8 cellular contexts compared by ENCODE assay signal in genomic region chr3:184315871-184316661, GRCh38. TPM values are rescaled to one million over a fixed set of nuclear protein-coding genes. Genes with fewer than 3 reads are reported as not detected.
A peak's percentile ranks its signal among the peaks of the same experiment; 100 is the strongest.
DNase-seq lines count a peak whose midpoint lies in the region; ATAC-seq and TF ChIP-seq lines count a peak whose summit lies in the region.

No MANE protein-coding gene starts in this region.

- H3K4me3 ChIP-seq in NB4 (ENCODE audit: low read depth, low read length) (peak overlapping the region; percentile 98), choroid plexus epithelial cell (ENCODE audit: low read depth, low read length) (peak overlapping the region; percentile 89)
- peak overlapping the region; percentile 73 for H3K4me3 ChIP-seq in naive thymus-derived CD4-positive, alpha-beta T cell (ENCODE audit: low read length)

- ATAC-seq in CD4-positive, alpha-beta T cell (ENCODE audit: poor library complexity) = no peak
- ATAC-seq in naive thymus-derived CD4-positive, alpha-beta T cell = no peak
- ATAC-seq in HG03432 (IDR thresholded peaks at IDR 0.05; ENCODE audit: unreplicated experiment) = no peak
- ATAC-seq in GM18873 (IDR thresholded peaks at IDR 0.05; ENCODE audit: low FRiP score, unreplicated experiment) = no peak
- ATAC-seq in HG03108 (IDR thresholded peaks at IDR 0.05; ENCODE audit: unreplicated experiment) = no peak

- no peak for TF ChIP-seq POLR2A in NB4 (IDR thresholded peaks at IDR 0.05; ENCODE audit: extremely low read depth, insufficient read length)

- TF ChIP-seq CTCF in CD4-positive, alpha-beta T cell (IDR thresholded peaks at IDR 0.05) = no peak
- TF ChIP-seq CTCF in NB4 (IDR thresholded peaks at IDR 0.05; ENCODE audit: low read depth, low read length) = no peak
- TF ChIP-seq CTCF in choroid plexus epithelial cell (conservative IDR thresholded peaks at IDR 0.05; ENCODE audit: low read depth, low read length) = no peak

- no peaks in the 10 kb centered on the region for H3K27me3 Mint-ChIP-seq in CD4-positive, alpha-beta T cell
- no peaks in the 10 kb centered on the region for H3K27me3 Mint-ChIP-seq in naive thymus-derived CD4-positive, alpha-beta T cell

- intact Hi-C loops in CD4-positive, alpha-beta T cell (cut with DNase I, micrococcal nuclease) = loop anchor here in 1 of 2 experiments (5.0 kb wide), 2 partner anchors 129 to 299 kb away; partner anchors contain the start of genes ABCC5 and ABCF3
- intact Hi-C loops in naive thymus-derived CD4-positive, alpha-beta T cell (cut with micrococcal nuclease) = loop anchor here in 1 of 2 donors (1.0 kb wide), 1 partner anchor 181 kb away; the partner anchor contains the start of gene EIF2B5

- peak overlapping the region; percentile 84 for H3K27ac ChIP-seq in CD4-positive, alpha-beta T cell (ENCODE audit: low read depth, low read length)
- H3K27ac ChIP-seq in naive thymus-derived CD4-positive, alpha-beta T cell (ENCODE audit: low read depth, low read length) = peak overlapping the region; percentile 93

- H3K36me3 Mint-ChIP-seq in CD4-positive, alpha-beta T cell (ENCODE audit: low read depth) = peaks cover 44% of the 10 kb centered on the region
- peaks cover 5 to 13% (median 9%) of the 10 kb centered on the region in 5 donors for H3K36me3 Mint-ChIP-seq in naive thymus-derived CD4-positive, alpha-beta T cell

- H3K9me3 Mint-ChIP-seq in CD4-positive, alpha-beta T cell = no peaks in the 10 kb centered on the region
- no peaks in the 10 kb centered on the region for H3K9me3 Mint-ChIP-seq in naive thymus-derived CD4-positive, alpha-beta T cell

- no peaks in the 10 kb centered on the region for H3K27me3 ChIP-seq in CD4-positive, alpha-beta T cell (ENCODE audit: control insufficient read depth, insufficient read depth, low read length)
- H3K27me3 ChIP-seq in naive thymus-derived CD4-positive, alpha-beta T cell (ENCODE audit: control insufficient read depth in 2 of 2, insufficient read depth in 2 of 2, low read length in 2 of 2) = no peaks in the 10 kb centered on the region

- peaks cover 0 to 17% of the 10 kb centered on the region in 2 donors for H3K4me1 ChIP-seq in naive thymus-derived CD4-positive, alpha-beta T cell (ENCODE audit: control insufficient read depth in 2 of 2, insufficient read depth in 2 of 2, low read length in 2 of 2)

- no peaks in the 10 kb centered on the region for H3K9me3 ChIP-seq in CD4-positive, alpha-beta T cell (ENCODE audit: control insufficient read depth, low read length)
- no peaks in the 10 kb centered on the region for H3K9me3 ChIP-seq in naive thymus-derived CD4-positive, alpha-beta T cell (ENCODE audit: control insufficient read depth in 2 of 3, low read length in 3 of 3)

- H3K4me1 Mint-ChIP-seq in CD4-positive, alpha-beta T cell (ENCODE audit: low read depth) = peaks cover 31% of the 10 kb centered on the region
- H3K4me1 Mint-ChIP-seq in naive thymus-derived CD4-positive, alpha-beta T cell = peaks cover 20 to 35% (median 32%) of the 10 kb centered on the region in 7 donors

- peaks cover under 1 to 37% (median 16%) of the 10 kb centered on the region in 3 experiments for H3K36me3 ChIP-seq in naive thymus-derived CD4-positive, alpha-beta T cell (ENCODE audit: control insufficient read depth in 2 of 3, insufficient read depth in 3 of 3, low read length in 3 of 3)

- peak overlapping the region; percentile 94 for H3K4me3 Mint-ChIP-seq in CD4-positive, alpha-beta T cell
- peak overlapping the region; percentile 62 to 91 (median 81) for H3K4me3 Mint-ChIP-seq in naive thymus-derived CD4-positive, alpha-beta T cell

- POLR2A ChIA-PET in CD4-positive, alpha-beta T cell (lab: Charles Lee) = interaction anchor here (0.9 to 1.4 kb wide), 7 partner anchors 10 to 501 kb away, joined by 3 to 5 read pairs (median 3); partner anchors contain the start of genes ABCF3 and EIF2B5
- POLR2A ChIA-PET in naive thymus-derived CD4-positive, alpha-beta T cell (lab: Charles Lee) = interaction anchor here (0.7 to 1.5 kb wide), 2 partner anchors 14 to 21 kb away, joined by 3 to 4 read pairs; partner anchors contain the start of gene FAM131A

- CTCF ChIA-PET in CD4-positive, alpha-beta T cell (lab: Charles Lee) = no interaction called here
- CTCF ChIA-PET in naive thymus-derived CD4-positive, alpha-beta T cell (lab: Charles Lee) = interaction anchor here (0.6 kb wide), 1 partner anchor 586 kb away, joined by 3 read pairs; no protein-coding TSS in a partner anchor

- no peak for DNase-seq in CD4-positive, alpha-beta T cell
- DNase-seq in NB4 (ENCODE audit: low read depth) (no peak), choroid plexus epithelial cell (ENCODE audit: low read depth) (peak; percentile 47), pons (ENCODE audit: low spot score) (no peak)
- DNase-seq in naive thymus-derived CD4-positive, alpha-beta T cell = peak in 1 of 9 donors; percentile 17

- peak overlapping the region; percentile 95 for H3K27ac Mint-ChIP-seq in CD4-positive, alpha-beta T cell
- H3K27ac Mint-ChIP-seq in naive thymus-derived CD4-positive, alpha-beta T cell = peak overlapping the region; percentile 68 to 95 (median 86)

RNA-seq across cellular contexts. Expression of gene EIF4G1, which starts 1.7 kb away (rescaled TPM):
- 100 to 1,000 TPM; 211 to 217 TPM for total RNA-seq in CD4-positive, alpha-beta T cell
- total RNA-seq in naive thymus-derived CD4-positive, alpha-beta T cell = 100 to 1,000 TPM; 200 to 341 (median 256) TPM
- polyA plus RNA-seq in naive thymus-derived CD4-positive, alpha-beta T cell = 10 to 100 TPM; 19.1 to 59.1 TPM

RNA-seq across cellular contexts. Expression of gene PSMD2, which starts 17.0 kb away (rescaled TPM):
- total RNA-seq in CD4-positive, alpha-beta T cell = 100 to 1,000 TPM; 159 TPM
- total RNA-seq in naive thymus-derived CD4-positive, alpha-beta T cell = 100 to 1,000 TPM; 139 to 204 (median 149) TPM
- 100 to 1,000 TPM; 181 to 200 TPM for polyA plus RNA-seq in naive thymus-derived CD4-positive, alpha-beta T cell

RNA-seq across cellular contexts. Expression of gene FAM131A, which starts 21.3 kb away (rescaled TPM):
- total RNA-seq in CD4-positive, alpha-beta T cell = 10 to 100 TPM; 10.4 to 11.0 TPM
- 10 to 100 TPM in 3 of 5 experiments, 1 to 10 TPM in 2; 5.7 to 13.4 (median 10.3) TPM for total RNA-seq in naive thymus-derived CD4-positive, alpha-beta T cell
- 1 to 10 TPM; 2.2 to 2.5 TPM for polyA plus RNA-seq in naive thymus-derived CD4-positive, alpha-beta T cell

RNA-seq across cellular contexts. Expression of gene ECE2, which starts 40.2 kb away (rescaled TPM):
- not detected for total RNA-seq in CD4-positive, alpha-beta T cell
- not detected for total RNA-seq in naive thymus-derived CD4-positive, alpha-beta T cell
- polyA plus RNA-seq in naive thymus-derived CD4-positive, alpha-beta T cell = not detected

RNA-seq across cellular contexts. Expression of gene CLCN2, which starts 45.3 kb away (rescaled TPM):
- 1 to 10 TPM; 3.2 to 3.5 TPM for total RNA-seq in CD4-positive, alpha-beta T cell
- 1 to 10 TPM; 3.5 to 6.0 (median 5.0) TPM for total RNA-seq in naive thymus-derived CD4-positive, alpha-beta T cell
- 1 to 10 TPM in 1 of 2 donors, under 1 TPM in 1; 0.91 to 1.1 TPM for polyA plus RNA-seq in naive thymus-derived CD4-positive, alpha-beta T cell
